Comparison of ENCODE assay signal across 7 cellular contexts in genomic region chr7:147282204-147282603, GRCh38.
"Had no signal": no experiment of that assay in that cellular context is flagged by ENCODE, and none has a peak within 500 bp of the region (broad histone marks: within the 10 kb centered on the region; RNA-seq: fewer than 3 reads in every experiment).

No MANE protein-coding gene starts in this region.

- H3K9me3 ChIP-seq: HAP-1 had no signal

- H3K4me3 ChIP-seq: GM23248, HAP-1 had no signal

- DNase-seq: GM23248, GOT3, H7, KG1 had no signal

- H3K27ac ChIP-seq: GM23248 had no signal

- H3K36me3 ChIP-seq: HAP-1 had no signal

- H2AFZ ChIP-seq: GM23248 had no signal

- H3K9ac ChIP-seq: GM23248 had no signal

- ATAC-seq: HCT116 had no signal

- FAIRE-seq: HTR-8/SVneo had no signal
